ENCODE assay signal across 28 cellular contexts in the genomic region with DNA sequence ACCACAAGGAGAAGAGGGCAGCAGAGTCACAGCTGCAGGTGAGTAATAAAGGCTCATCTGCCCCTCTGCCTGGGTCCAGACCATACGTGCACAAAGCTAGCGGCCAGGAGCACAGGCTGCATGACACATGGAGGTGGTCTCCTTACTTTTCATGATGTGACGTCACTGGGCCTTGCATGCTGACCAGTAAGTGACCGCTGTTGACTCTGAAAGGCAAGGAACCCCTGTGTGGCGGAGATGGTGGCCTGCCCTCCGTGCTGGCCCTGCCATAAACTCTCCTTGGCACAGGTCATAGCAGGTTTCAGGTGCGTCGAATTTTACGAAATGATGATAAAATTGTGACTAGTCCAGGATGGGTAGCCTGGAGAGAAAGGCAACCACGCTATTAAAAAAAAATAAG. TPM values are rescaled to one million over a fixed set of nuclear protein-coding genes. Genes with fewer than 3 reads are reported as not detected.
DNase-seq lines count a peak whose midpoint lies in the region; ATAC-seq and TF ChIP-seq lines count a peak whose summit lies in the region.
"Had no signal": no experiment of that assay in that cellular context is flagged by ENCODE, and none has a peak within 500 bp of the region (broad histone marks: within the 10 kb centered on the region; RNA-seq: fewer than 3 reads in every experiment).

No MANE protein-coding gene starts in this region.

- H3K4me1 ChIP-seq in neutrophil (ENCODE audit: control insufficient read depth in 1 of 2, insufficient read depth in 1 of 2, low read depth in 1 of 2, low read length in 1 of 2) (peaks cover 51 to 54% of the 10 kb centered on the region in 2 experiments), transverse colon (peaks cover 0 to 3% (median 0%) of the 10 kb centered on the region in 4 donors)
- H3K4me1 ChIP-seq: esophagus muscularis mucosa, parathyroid adenoma, right atrium auricular region had no signal

- H3K4me3 ChIP-seq in neutrophil (ENCODE audit: low read depth in 1 of 2, low read length in 1 of 2) (peak overlapping the region; percentile 28 to 45), transverse colon (no peak overlapping the region)
- H3K4me3 ChIP-seq: esophagus muscularis mucosa, lung, right atrium auricular region had no signal

- TF ChIP-seq EP300 in transverse colon (IDR thresholded peaks at IDR 0.05; ENCODE audit: low read depth), result no peak

- in situ Hi-C loops in transverse colon (cut with MboI; ENCODE audit: low pct_ligation_motif_present in 1 of 4, low pct_unique_long_range_greater_than_20kb in 1 of 4, low sequenced_read_pairs in 3 of 4), result no loop called here

- DNase-seq in NCI-H748 (lab: John Stamatoyannopoulos, UW; ENCODE audit: unreplicated experiment) (peak; percentile 78), NCI-H748 treated with DMSO at 0.1 percent for 48 hours (lab: John Stamatoyannopoulos, UW) (no peak), caudate nucleus (lab: John Stamatoyannopoulos, UW) (no peak), transverse colon (no peak), middle frontal gyrus (ENCODE audit: extremely low spot score, low spot score) (no peak)
- DNase-seq: 8988T; activated CD4-positive, alpha-beta T cell treated with anti-CD3 and anti-CD28 coated beads, Interleukin-2, amount 50 U/mL, for 48 hours; activated CD4-positive, CD25-positive, alpha-beta regulatory T cell treated with anti-CD3 and anti-CD28 coated beads, Interleukin-2, amount 50 U/mL, for 72 hours; activated gamma-delta T cell treated with Interleukin-2 at 50 U/mL for 16 hours; activated naive CD8-positive, alpha-beta T cell treated with anti-CD3 and anti-CD28 coated beads, Interleukin-2, amount 50 U/mL, for 24 hours; activated T-cell treated with anti-CD3 and anti-CD28 coated beads, Interleukin-2, amount 50 U/mL, for 48 hours; Calu3; CD4-positive, CD25-positive, alpha-beta regulatory T cell; central memory CD4-positive, alpha-beta T cell; cortex of kidney; endodermal cell; HCEC 1CT; islet precursor cell; NCI-H526 treated with DMSO at 0.1 percent for 48 hours; stimulated activated CD4-positive, alpha-beta T cell treated with anti-CD3 and anti-CD28 coated beads, Interleukin-4, amount 100 ng/mL, for 4 hours; T-helper 17 cell had no signal

- H3K36me3 ChIP-seq in neutrophil (no peaks in the 10 kb centered on the region), transverse colon (no peaks in the 10 kb centered on the region)

- H3K9me3 ChIP-seq in neutrophil (no peaks in the 10 kb centered on the region), transverse colon (no peaks in the 10 kb centered on the region)
- H3K9me3 ChIP-seq: esophagus muscularis mucosa, right atrium auricular region had no signal

- H3K27ac ChIP-seq in caudate nucleus (ENCODE audit: low read depth, low read length) (peak overlapping the region; percentile 45), neutrophil (peak overlapping the region; percentile 92), transverse colon (peak overlapping the region; percentile 2 to 55 (median 10))
- H3K27ac ChIP-seq: parathyroid adenoma, right atrium auricular region had no signal

- WGBS in transverse colon (ENCODE audit: low coverage in 1 of 2), 2 donors, result 85% methylated on average over 10 of the region's 10 CpGs; no CpG with 5 or more reads in 1 of the 2 donors

- TF ChIP-seq POLR2A in transverse colon (IDR thresholded peaks at IDR 0.05), result no peak

- ATAC-seq in HG03045 (IDR thresholded peaks at IDR 0.05; ENCODE audit: unreplicated experiment) (no peak), HG03097 (IDR thresholded peaks at IDR 0.05; ENCODE audit: low FRiP score, unreplicated experiment) (no peak)
- ATAC-seq: activated naive CD8-positive, alpha-beta T cell treated with anti-CD3 and anti-CD28 coated beads, Interleukin-2, amount 50 U/mL, for 24 hours had no signal

- intact Hi-C loops in transverse colon (cut with DNase I; ENCODE audit: low total_unique reads), result no loop called here

- no peak for TF ChIP-seq CTCF in neutrophil (IDR thresholded peaks at IDR 0.05)
- TF ChIP-seq CTCF in transverse colon (IDR thresholded peaks at IDR 0.05), result no peak

- no peaks in the 10 kb centered on the region for H3K27me3 ChIP-seq in neutrophil
- H3K27me3 ChIP-seq in transverse colon, result no peaks in the 10 kb centered on the region
- H3K27me3 ChIP-seq: esophagus muscularis mucosa, right atrium auricular region had no signal

RNA-seq across cellular contexts. Expression of a gene that starts 7.6 kb away (rescaled TPM):
- 10 to 100 TPM in 2 of 4 donors, 1 to 10 TPM in 1, under 1 TPM in 1; 1.00 to 37.8 (median 20.6) TPM for total RNA-seq in transverse colon
- total RNA-seq: Calu3 had no signal

Comparison
In these comparisons a context has a peak if more than half of its experiments do, and no peak if none do; other contexts are left out.
1. H3K27ac ChIP-seq: peak in every context shown above with its lines; median percentile 92 in neutrophil; 45 in caudate nucleus; 10 in transverse colon.
2. H3K4me3 ChIP-seq: peak in neutrophil (2 of 2); none in transverse colon (0 of 4).